1 cellular context compared by ENCODE assay signal in genomic region chr4:96736352-96736889, GRCh38.
TF ChIP-seq lines count a peak whose summit lies in the region.

No MANE protein-coding gene starts in this region.

TF ChIP-seq in GM23338, 12 proteins besides CTCF, POLR2A, EP300 and RAD21 (continued from another document):
- peak; percentile 85 for TF ChIP-seq ZNF462 (CRISPR knock-in tag; IDR thresholded peaks at IDR 0.05)
- no peak for TF ChIP-seq ZNF331 (CRISPR knock-in tag; IDR thresholded peaks at IDR 0.05; ENCODE audit: low read depth)
